25 cellular contexts compared by ENCODE assay signal in genomic region chr3:30457081-30457480, GRCh38.
DNase-seq lines count a peak whose midpoint lies in the region; ATAC-seq and TF ChIP-seq lines count a peak whose summit lies in the region.
"Had no signal": no experiment of that assay in that cellular context is flagged by ENCODE, and none has a peak within 500 bp of the region (broad histone marks: within the 10 kb centered on the region; RNA-seq: fewer than 3 reads in every experiment).

No MANE protein-coding gene starts in this region.

- H3K36me3 ChIP-seq in left ventricle myocardium inferior, result no peaks in the 10 kb centered on the region
- no peaks in the 10 kb centered on the region for H3K36me3 ChIP-seq in sigmoid colon
- H3K36me3 ChIP-seq in spleen, result no peaks in the 10 kb centered on the region

- TF ChIP-seq CTCF in left ventricle myocardium inferior (IDR thresholded peaks at IDR 0.05; ENCODE audit: borderline replicate concordance) (no peak), sigmoid colon (IDR thresholded peaks at IDR 0.05) (no peak), spleen (IDR thresholded peaks at IDR 0.05 in 8 of 11, conservative IDR thresholded peaks at IDR 0.05 in 3 of 11) (no peak)

- H3K4me1 ChIP-seq in left ventricle myocardium inferior (peaks cover 48% of the 10 kb centered on the region), sigmoid colon (peaks cover 0 to 64% (median 42%) of the 10 kb centered on the region in 4 donors), spleen (no peaks in the 10 kb centered on the region)
- H3K4me1 ChIP-seq: Caco-2 had no signal

- 95 to 97% methylated on average over 1 of the region's 1 CpG for WGBS in sigmoid colon, 2 donors
- 88 to 94% (median 93%) methylated on average over 1 of the region's 1 CpG for WGBS in spleen, 5 donors

- TF ChIP-seq POLR2A in sigmoid colon (IDR thresholded peaks at IDR 0.05) (no peak), spleen (IDR thresholded peaks at IDR 0.05) (no peak), GM18505 (IDR thresholded peaks at IDR 0.05; ENCODE audit: borderline replicate concordance, extremely low read depth, insufficient read depth, insufficient read length) (no peak)

- H3K4me3 ChIP-seq in left ventricle myocardium inferior, result no peak overlapping the region
- no peak overlapping the region for H3K4me3 ChIP-seq in sigmoid colon
- H3K4me3 ChIP-seq in spleen, result no peak overlapping the region

- intact Hi-C loops in left ventricle myocardium inferior (cut with micrococcal nuclease), result no loop called here
- intact Hi-C loops in left ventricle myocardium superior (cut with micrococcal nuclease), result loop anchor here (10.0 kb wide), 1 partner anchor 228 kb away; no protein-coding TSS in a partner anchor
- intact Hi-C loops in sigmoid colon (cut with DNase I), result no loop called here
- intact Hi-C loops in spleen (cut with DNase I; ENCODE audit: low total_unique reads), result no loop called here

- no peak for TF ChIP-seq EP300 in sigmoid colon (IDR thresholded peaks at IDR 0.05)

- ATAC-seq in left ventricle myocardium superior, result no peak
- ATAC-seq in GM18505 (IDR thresholded peaks at IDR 0.05; ENCODE audit: unreplicated experiment), result no peak
- ATAC-seq: CD8-positive, alpha-beta T cell had no signal

- H3K27ac ChIP-seq in left ventricle myocardium inferior (replicated peaks) (peak overlapping the region; percentile 57), sigmoid colon (peak overlapping the region; percentile 66 to 81 (median 78)), spleen (no peak overlapping the region)
- H3K27ac ChIP-seq: 22Rv1, C4-2B had no signal

- H3K27me3 ChIP-seq in left ventricle myocardium inferior (ENCODE audit: low read depth), result no peaks in the 10 kb centered on the region
- no peaks in the 10 kb centered on the region for H3K27me3 ChIP-seq in sigmoid colon
- no peaks in the 10 kb centered on the region for H3K27me3 ChIP-seq in spleen (replicated peaks in 1 of 7)

- no peak for DNase-seq in left ventricle myocardium inferior
- no peak for DNase-seq in left ventricle myocardium superior
- DNase-seq in iris pigment epithelial cell (ENCODE audit: low read depth), result peak; percentile 27
- DNase-seq in sigmoid colon, result no peak
- no peak for DNase-seq in spleen
- DNase-seq in NCI-H2081 treated with DMSO at 0.1 percent for 48 hours (lab: John Stamatoyannopoulos, UW), result no peak
- DNase-seq: Caco-2; CD8-positive, alpha-beta T cell; DMS79; EL; GF-D8; IMR-90; KG1; NCI-H1048; NCI-H1417; NCI-H1694; NCI-H2029 treated with DMSO at 0.1 percent for 48 hours; NCI-H2227 treated with DMSO at 0.1 percent for 48 hours; NCI-H510A; NCI-H69; Right ventricle myocardium superior; RPMI8226 had no signal

- H3K9me3 ChIP-seq in left ventricle myocardium inferior (replicated peaks), result peaks cover 30% of the 10 kb centered on the region
- peaks cover 0 to 3% (median 0%) of the 10 kb centered on the region in 4 donors for H3K9me3 ChIP-seq in sigmoid colon
- peaks cover 0 to 7% (median 0%) of the 10 kb centered on the region in 8 donors for H3K9me3 ChIP-seq in spleen

Comparison
In these comparisons a context has a peak if more than half of its experiments do, and no peak if none do; other contexts are left out.
1. H3K27ac ChIP-seq: peak in left ventricle myocardium inferior (single experiment) and sigmoid colon (4 of 4); none in spleen (0 of 8).